In the genomic region with DNA sequence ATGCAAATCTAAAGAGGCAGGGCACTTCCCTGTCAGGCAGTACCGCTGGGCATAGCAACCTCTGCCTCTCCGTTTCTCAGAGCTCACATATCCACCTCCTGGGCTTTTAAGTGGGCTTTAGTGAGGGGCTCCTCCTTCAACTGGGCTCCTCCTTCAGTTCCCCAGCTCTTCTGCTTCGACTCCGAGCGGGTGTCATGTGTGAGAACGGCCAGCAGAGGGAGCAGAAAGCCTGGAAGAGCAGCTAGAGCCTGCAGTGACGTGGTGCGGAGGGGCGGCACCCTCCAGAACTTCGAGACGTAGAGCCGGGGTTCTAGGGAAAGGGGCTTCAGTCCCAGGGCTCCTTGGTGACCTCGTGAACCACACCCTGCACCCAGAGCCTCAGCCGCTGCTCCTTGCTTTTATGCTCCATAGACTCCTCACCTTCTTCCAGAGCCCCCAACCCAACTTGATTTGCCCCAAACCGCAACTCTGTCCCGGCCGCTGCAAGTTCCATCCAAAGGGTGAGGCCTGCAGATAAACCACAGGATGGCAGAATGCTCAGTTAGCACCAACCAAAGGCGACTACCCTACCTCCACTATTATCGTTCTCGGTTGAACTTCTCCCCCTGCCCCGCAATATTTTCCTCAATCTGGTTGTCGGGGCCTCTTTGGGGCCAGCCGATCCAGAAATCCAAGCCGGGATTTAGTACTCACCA, we compare ENCODE assay signal across 8 cellular contexts. TPM values are rescaled to one million over a fixed set of nuclear protein-coding genes. Genes with fewer than 3 reads are reported as not detected.
A peak's percentile ranks its signal among the peaks of the same experiment; 100 is the strongest.
DNase-seq lines count a peak whose midpoint lies in the region; ATAC-seq and TF ChIP-seq lines count a peak whose summit lies in the region.

No MANE protein-coding gene starts in this region.

- no peaks in the 10 kb centered on the region for H3K36me3 Mint-ChIP-seq in activated T-helper 17 cell treated with anti-CD3 and anti-CD28 coated beads, Interleukin-2, amount 50 U/mL, for 72 hours (ENCODE audit: low read depth)
- no peaks in the 10 kb centered on the region for H3K36me3 Mint-ChIP-seq in natural killer cell treated with Interleukin-12 subunit alpha and Interleukin-12 subunit beta and Interleukin-15 and Interleukin-18, amount 100 ng/mL, for 72 hours

- peaks cover 24% of the 10 kb centered on the region for H3K4me1 Mint-ChIP-seq in activated T-helper 17 cell treated with anti-CD3 and anti-CD28 coated beads, Interleukin-2, amount 50 U/mL, for 72 hours
- peaks cover 43 to 50% of the 10 kb centered on the region in 2 donors for H3K4me1 Mint-ChIP-seq in natural killer cell treated with Interleukin-12 subunit alpha and Interleukin-12 subunit beta and Interleukin-15 and Interleukin-18, amount 100 ng/mL, for 72 hours (ENCODE audit: low read depth in 2 of 2)

- H3K4me3 ChIP-seq in GM23248, result peak overlapping the region; percentile 81
- peak overlapping the region; percentile 76 for H3K4me3 ChIP-seq in fibroblast of the aortic adventitia (ENCODE audit: low read depth, low read length)

- H2AFZ ChIP-seq in GM23248, result peak overlapping the region; percentile 96

- peak; percentile 93 for TF ChIP-seq CTCF in fibroblast of the aortic adventitia (IDR thresholded peaks at IDR 0.05; ENCODE audit: insufficient read depth, low read length)

- H3K9me3 Mint-ChIP-seq in activated T-helper 17 cell treated with anti-CD3 and anti-CD28 coated beads, Interleukin-2, amount 50 U/mL, for 72 hours, result no peaks in the 10 kb centered on the region
- H3K9me3 Mint-ChIP-seq in natural killer cell treated with Interleukin-12 subunit alpha and Interleukin-12 subunit beta and Interleukin-15 and Interleukin-18, amount 100 ng/mL, for 72 hours, result no peaks in the 10 kb centered on the region

- no peaks in the 10 kb centered on the region for H3K27me3 ChIP-seq in GM23248 (replicated peaks; ENCODE audit: insufficient read depth)

- no peaks in the 10 kb centered on the region for H3K9me2 ChIP-seq in GM23248 (ENCODE audit: insufficient read depth)

- H4K20me1 ChIP-seq in GM23248 (ENCODE audit: insufficient read depth), result no peaks in the 10 kb centered on the region

- H3K9me3 ChIP-seq in GM23248 (ENCODE audit: low read depth), result no peaks in the 10 kb centered on the region

- H3K36me3 ChIP-seq in GM23248 (ENCODE audit: low read depth), result no peaks in the 10 kb centered on the region

- H3K27ac ChIP-seq in GM23248, result peak overlapping the region; percentile 55

- WGBS in GM23248 (ENCODE audit: low coverage in 1 of 2, low lambda C conversion rate in 2 of 2, missing lambda C conversion rate in 2 of 2), 2 experiments, result 0% methylated on average over 24 of the region's 24 CpGs

- H3K4me1 ChIP-seq in GM23248 (ENCODE audit: insufficient read depth), result peaks cover 20% of the 10 kb centered on the region

- peaks cover 12% of the 10 kb centered on the region for H3K27me3 Mint-ChIP-seq in activated T-helper 17 cell treated with anti-CD3 and anti-CD28 coated beads, Interleukin-2, amount 50 U/mL, for 72 hours
- peaks cover 0 to 4% of the 10 kb centered on the region in 2 donors for H3K27me3 Mint-ChIP-seq in natural killer cell treated with Interleukin-12 subunit alpha and Interleukin-12 subunit beta and Interleukin-15 and Interleukin-18, amount 100 ng/mL, for 72 hours

- peak overlapping the region; percentile 91 for H3K4me2 ChIP-seq in GM23248 (ENCODE audit: unreplicated experiment)

- DNase-seq in Daoy (ENCODE audit: low read depth) (peak; percentile 97), GM23248 (peak; percentile 95), LHCN-M2 (ENCODE audit: low read depth) (peak; percentile 93), RKO (ENCODE audit: low spot score) (peak; percentile 95), fibroblast of the aortic adventitia (ENCODE audit: low read depth) (peak; percentile 97)
- peak; percentile 91 for DNase-seq in natural killer cell treated with Interleukin-12 subunit alpha and Interleukin-12 subunit beta and Interleukin-15 and Interleukin-18, amount 100 ng/mL, for 72 hours (ENCODE audit: low spot score)
- DNase-seq in stimulated activated naive CD4-positive, alpha-beta T cell treated with Interleukin-2 at 50 U/mL for 16 hours (lab: John Stamatoyannopoulos, UW), result peak; percentile 93

- peak; percentile 81 for ATAC-seq in activated T-helper 17 cell treated with anti-CD3 and anti-CD28 coated beads, Interleukin-2, amount 50 U/mL, for 72 hours (replicated peaks)
- peak; percentile 82 to 85 for ATAC-seq in natural killer cell treated with Interleukin-12 subunit alpha and Interleukin-12 subunit beta and Interleukin-15 and Interleukin-18, amount 100 ng/mL, for 72 hours

- peak overlapping the region; percentile 83 for H3K4me3 Mint-ChIP-seq in activated T-helper 17 cell treated with anti-CD3 and anti-CD28 coated beads, Interleukin-2, amount 50 U/mL, for 72 hours
- peak overlapping the region; percentile 85 for H3K4me3 Mint-ChIP-seq in natural killer cell treated with Interleukin-12 subunit alpha and Interleukin-12 subunit beta and Interleukin-15 and Interleukin-18, amount 100 ng/mL, for 72 hours

- no peaks in the 10 kb centered on the region for H3K79me2 ChIP-seq in GM23248 (ENCODE audit: insufficient read depth)

- in situ Hi-C loops in GM23248 (cut with MboI), result no loop called here

- H3K9ac ChIP-seq in GM23248, result peak overlapping the region; percentile 74

- H3K27ac Mint-ChIP-seq in activated T-helper 17 cell treated with anti-CD3 and anti-CD28 coated beads, Interleukin-2, amount 50 U/mL, for 72 hours, result peak overlapping the region; percentile 97
- H3K27ac Mint-ChIP-seq in natural killer cell treated with Interleukin-12 subunit alpha and Interleukin-12 subunit beta and Interleukin-15 and Interleukin-18, amount 100 ng/mL, for 72 hours, result peak overlapping the region; percentile 89 to 99

- H3F3A ChIP-seq in GM23248 (ENCODE audit: insufficient read depth), result peaks cover 3% of the 10 kb centered on the region; the same call in 1 of the 2 replicates

RNA-seq across cellular contexts. Expression of a gene that starts 0.4 kb away (rescaled TPM):
- total RNA-seq in Daoy (2014; rRNA removed; shearing (Covaris generic)), result 0.57 and 2.1 TPM in 2 replicates
- 0.63 and 1.8 TPM in 2 replicates for total RNA-seq in GM23248 (2014; rRNA removed; shearing (Covaris generic))
- polyA plus RNA-seq in GM23248 (2016; fragmentation: Nextera tagmentation; extraction: Ambion mirVana), result 0.89 and 1.0 TPM in 2 replicates
- total RNA-seq in LHCN-M2 (2014; rRNA removed) (1.1 and 1.2 TPM in 2 replicates), fibroblast of the aortic adventitia (ENCODE audit: low replicate concordance) (1.1 TPM in 1 of 2 replicates, not detected in the other)
- 4.4 TPM for polyA plus RNA-seq in LHCN-M2 (2012)
- 1 to 10 TPM in 1 of 2 donors, under 1 TPM in 1; 0.48 to 1.4 TPM for total RNA-seq in activated T-helper 17 cell treated with anti-CD3 and anti-CD28 coated beads, Interleukin-2, amount 50 U/mL, for 72 hours
- total RNA-seq in natural killer cell treated with Interleukin-12 subunit alpha and Interleukin-12 subunit beta and Interleukin-15 and Interleukin-18, amount 100 ng/mL, for 72 hours, result 1 to 10 TPM in 1 of 2 donors, under 1 TPM in 1; 0.61 to 1.0 TPM

RNA-seq across cellular contexts. Expression of a gene that starts 4.1 kb away (rescaled TPM):
- 0.80 and 1.6 TPM in 2 replicates for total RNA-seq in Daoy (2014; rRNA removed; shearing (Covaris generic))
- total RNA-seq in GM23248 (2014; rRNA removed; shearing (Covaris generic)), result 0.65 and 0.76 TPM in 2 replicates
- polyA plus RNA-seq in GM23248 (2016; fragmentation: Nextera tagmentation; extraction: Ambion mirVana), result 0.23 and 0.24 TPM in 2 replicates
- total RNA-seq in LHCN-M2 (2014; rRNA removed), result 0.26 and 0.40 TPM in 2 replicates
- 0.12 TPM for polyA plus RNA-seq in LHCN-M2 (2012)
- not detected for total RNA-seq in activated T-helper 17 cell treated with anti-CD3 and anti-CD28 coated beads, Interleukin-2, amount 50 U/mL, for 72 hours
- total RNA-seq in fibroblast of the aortic adventitia (ENCODE audit: low replicate concordance), result 0.16 and 0.99 TPM in 2 replicates
- under 1 TPM in 1 of 2 donors, not detected in 1; 0.45 TPM for total RNA-seq in natural killer cell treated with Interleukin-12 subunit alpha and Interleukin-12 subunit beta and Interleukin-15 and Interleukin-18, amount 100 ng/mL, for 72 hours

RNA-seq across cellular contexts. Expression of a gene that starts 20.5 kb away (rescaled TPM):
- 0.51 TPM in 1 of 2 replicates, not detected in the other for total RNA-seq in Daoy (2014; rRNA removed; shearing (Covaris generic))
- 0.11 TPM in 1 of 2 replicates, not detected in the other for total RNA-seq in GM23248 (2014; rRNA removed; shearing (Covaris generic))
- polyA plus RNA-seq in GM23248 (2016; fragmentation: Nextera tagmentation; extraction: Ambion mirVana), result 0.48 and 0.61 TPM in 2 replicates
- total RNA-seq in LHCN-M2 (2014; rRNA removed) (0.23 TPM in 1 of 2 replicates, not detected in the other), fibroblast of the aortic adventitia (ENCODE audit: low replicate concordance) (0.18 TPM in 1 of 2 replicates, not detected in the other)
- polyA plus RNA-seq in LHCN-M2 (2012), result 0.21 TPM
- 100 to 1,000 TPM; 131 to 225 TPM for total RNA-seq in activated T-helper 17 cell treated with anti-CD3 and anti-CD28 coated beads, Interleukin-2, amount 50 U/mL, for 72 hours
- total RNA-seq in natural killer cell treated with Interleukin-12 subunit alpha and Interleukin-12 subunit beta and Interleukin-15 and Interleukin-18, amount 100 ng/mL, for 72 hours, result 100 to 1,000 TPM; 138 to 154 TPM

RNA-seq across cellular contexts. Expression of a gene that starts 24.6 kb away (rescaled TPM):
- total RNA-seq in Daoy (2014; rRNA removed; shearing (Covaris generic)), result not detected in 2 replicates
- not detected in 2 replicates for total RNA-seq in GM23248 (2014; rRNA removed; shearing (Covaris generic))
- 0.09 TPM in 1 of 2 replicates, not detected in the other for polyA plus RNA-seq in GM23248 (2016; fragmentation: Nextera tagmentation; extraction: Ambion mirVana)
- total RNA-seq in LHCN-M2 (2014; rRNA removed) (not detected in 2 replicates), fibroblast of the aortic adventitia (ENCODE audit: low replicate concordance) (not detected in 2 replicates)
- not detected for polyA plus RNA-seq in LHCN-M2 (2012)
- total RNA-seq in activated T-helper 17 cell treated with anti-CD3 and anti-CD28 coated beads, Interleukin-2, amount 50 U/mL, for 72 hours, result not detected
- not detected for total RNA-seq in natural killer cell treated with Interleukin-12 subunit alpha and Interleukin-12 subunit beta and Interleukin-15 and Interleukin-18, amount 100 ng/mL, for 72 hours

RNA-seq across cellular contexts. Expression of a gene that starts 28.4 kb away (rescaled TPM):
- total RNA-seq in Daoy (2014; rRNA removed; shearing (Covaris generic)), result 8.9 and 11.3 TPM in 2 replicates
- 16.9 and 27.6 TPM in 2 replicates for total RNA-seq in GM23248 (2014; rRNA removed; shearing (Covaris generic))
- 16.2 and 17.0 TPM in 2 replicates for polyA plus RNA-seq in GM23248 (2016; fragmentation: Nextera tagmentation; extraction: Ambion mirVana)
- total RNA-seq in LHCN-M2 (2014; rRNA removed) (16.5 and 16.6 TPM in 2 replicates), fibroblast of the aortic adventitia (ENCODE audit: low replicate concordance) (16.7 and 22.3 TPM in 2 replicates)
- 16.4 TPM for polyA plus RNA-seq in LHCN-M2 (2012)
- total RNA-seq in activated T-helper 17 cell treated with anti-CD3 and anti-CD28 coated beads, Interleukin-2, amount 50 U/mL, for 72 hours, result 10 to 100 TPM; 36.6 to 54.6 TPM
- 10 to 100 TPM; 55.4 to 57.2 TPM for total RNA-seq in natural killer cell treated with Interleukin-12 subunit alpha and Interleukin-12 subunit beta and Interleukin-15 and Interleukin-18, amount 100 ng/mL, for 72 hours

Comparison
In these comparisons a context has a peak if more than half of its experiments do, and no peak if none do; other contexts are left out.
1. Peak in every context shown above with its lines: DNase-seq, ATAC-seq, H3K4me3 ChIP-seq and H3K27ac ChIP-seq.
2. RNA of a gene that starts 20.5 kb away (total RNA-seq): 131 to 225 TPM in activated T-helper 17 cell treated with anti-CD3 and anti-CD28 coated beads, Interleukin-2, amount 50 U/mL, for 72 hours and 138 to 154 TPM in natural killer cell treated with Interleukin-12 subunit alpha and Interleukin-12 subunit beta and Interleukin-15 and Interleukin-18, amount 100 ng/mL, for 72 hours; 0.51 TPM in Daoy, 0.23 TPM in LHCN-M2, 0.18 TPM in fibroblast of the aortic adventitia and 0.11 TPM in GM23248; every median in the first group is over 10 times any median in the second.